Comparison of ENCODE assay signal across 1 cellular context in genomic region chr16:89200124-89200849, GRCh38.
TF ChIP-seq lines count a peak whose summit lies in the region.

Gene SLC22A31 (minus strand): TSS chr16:89200537. CDS start chr16:89200501, 36 bp downstream.

TF ChIP-seq in HepG2, 621 proteins besides CTCF, POLR2A, EP300 and RAD21 (continued from another document and continues in another):
- TF ChIP-seq THRA (CRISPR knock-in tag; IDR thresholded peaks at IDR 0.05; ENCODE audit: borderline replicate concordance), result no peak
- TF ChIP-seq ZBTB43 (CRISPR knock-in tag; conservative IDR thresholded peaks at IDR 0.05), result no peak
- peak; percentile 58; the same call in 1 of the 2 replicates for TF ChIP-seq ZNF703 (CRISPR knock-in tag; IDR thresholded peaks at IDR 0.05; ENCODE audit: borderline replicate concordance)
- TF ChIP-seq ZSCAN21 (CRISPR knock-in tag; IDR thresholded peaks at IDR 0.05; ENCODE audit: borderline replicate concordance), result no peak
- no peak for TF ChIP-seq BRCA1 (CRISPR knock-in tag; IDR thresholded peaks at IDR 0.05)
- no peak for TF ChIP-seq NFE2L1 (CRISPR knock-in tag; IDR thresholded peaks at IDR 0.05; ENCODE audit: borderline replicate concordance)
- no peak for TF ChIP-seq TFDP2 (CRISPR knock-in tag; IDR thresholded peaks at IDR 0.05)
- TF ChIP-seq ZNF274 (CRISPR knock-in tag; IDR thresholded peaks at IDR 0.05), result 0 out of 2 replicates have a peak, but pooled peaks have one; percentile 5
- TF ChIP-seq SNAPC4 (CRISPR knock-in tag; IDR thresholded peaks at IDR 0.05), result peak; percentile 84
- peak; percentile 65; the same call in 1 of the 2 replicates for TF ChIP-seq HOMEZ (CRISPR knock-in tag; IDR thresholded peaks at IDR 0.05; ENCODE audit: low read depth)
- no peak for TF ChIP-seq ZNF441 (CRISPR knock-in tag; IDR thresholded peaks at IDR 0.05; ENCODE audit: borderline replicate concordance)
- no peak for TF ChIP-seq ZNF280B (CRISPR knock-in tag; IDR thresholded peaks at IDR 0.05; ENCODE audit: borderline replicate concordance)
- 0 out of 2 replicates have a peak, but pooled peaks have one; percentile 21 for TF ChIP-seq MIXL1 (CRISPR knock-in tag; IDR thresholded peaks at IDR 0.05)
- peak; percentile 83 for TF ChIP-seq UBTF (CRISPR knock-in tag; IDR thresholded peaks at IDR 0.05)
- no peak; the same call in 1 of the 2 replicates for TF ChIP-seq MYPOP (CRISPR knock-in tag; IDR thresholded peaks at IDR 0.05)
- no peak for TF ChIP-seq ZHX1 (CRISPR knock-in tag; IDR thresholded peaks at IDR 0.05; ENCODE audit: low read depth)
- no peak for TF ChIP-seq ETS1 (CRISPR knock-in tag; IDR thresholded peaks at IDR 0.05)
- no peak for TF ChIP-seq ZNF205 (CRISPR knock-in tag; IDR thresholded peaks at IDR 0.05)
- TF ChIP-seq SIN3B (IDR thresholded peaks at IDR 0.05; ENCODE audit: low read length), result 0 out of 2 replicates have a peak, but pooled peaks have one; percentile 11
- no peak; the same call in 1 of the 2 replicates for TF ChIP-seq HMG20A (CRISPR knock-in tag; IDR thresholded peaks at IDR 0.05; ENCODE audit: borderline replicate concordance)
- no peak for TF ChIP-seq DDIT3 (CRISPR knock-in tag; IDR thresholded peaks at IDR 0.05)
- peak; percentile 35; the same call in 1 of the 2 replicates for TF ChIP-seq FOXP4 (CRISPR knock-in tag; IDR thresholded peaks at IDR 0.05)
- TF ChIP-seq ZC3H4 (CRISPR knock-in tag; IDR thresholded peaks at IDR 0.05; ENCODE audit: borderline replicate concordance), result no peak
- TF ChIP-seq ZNF256 (CRISPR knock-in tag; conservative IDR thresholded peaks at IDR 0.05), result no peak
- peak; percentile 86 for TF ChIP-seq ZNF451 (CRISPR knock-in tag; IDR thresholded peaks at IDR 0.05)
- TF ChIP-seq ZBTB2 (CRISPR knock-in tag; IDR thresholded peaks at IDR 0.05; ENCODE audit: low read depth), result no peak
